Comparison of ENCODE assay signal across 12 cellular contexts in genomic region chr3:101262393-101263240, GRCh38. TPM values are rescaled to one million over a fixed set of nuclear protein-coding genes. Genes with fewer than 3 reads are reported as not detected.
A peak's percentile ranks its signal among the peaks of the same experiment; 100 is the strongest.
DNase-seq lines count a peak whose midpoint lies in the region; ATAC-seq and TF ChIP-seq lines count a peak whose summit lies in the region.
"Had no signal": no experiment of that assay in that cellular context is flagged by ENCODE, and none has a peak within 500 bp of the region (broad histone marks: within the 10 kb centered on the region; RNA-seq: fewer than 3 reads in every experiment).

No MANE protein-coding gene starts in this region.

- no peaks in the 10 kb centered on the region for H3K9me3 Mint-ChIP-seq in activated naive CD4-positive, alpha-beta T cell treated with anti-CD3 and anti-CD28 coated beads for 36 hours
- H3K9me3 Mint-ChIP-seq: T-helper 2 cell treated with Interferon-gamma antibody and Interleukin-4, amounts not matched to agents 5 μg/mL and 100 μg/mL, for 36 hours; type B pancreatic cell had no signal

- H3K4me3 ChIP-seq in thoracic aorta, result no peak overlapping the region

- ATAC-seq in HG02798 (IDR thresholded peaks at IDR 0.05; ENCODE audit: poor library complexity, unreplicated experiment) (peak; percentile 85), thoracic aorta (ENCODE audit: insufficient number of reproducible peaks, low FRiP score, low read depth) (no peak)

- peak overlapping the region; percentile 41 to 45 for H3K27ac ChIP-seq in thoracic aorta

- no peaks in the 10 kb centered on the region for H3K27me3 ChIP-seq in thoracic aorta (replicated peaks; ENCODE audit: insufficient read depth)

- intact Hi-C loops in activated naive CD4-positive, alpha-beta T cell treated with anti-CD3 and anti-CD28 coated beads for 36 hours (cut with micrococcal nuclease), result no loop called here

- CTCF ChIA-PET in activated naive CD4-positive, alpha-beta T cell treated with anti-CD3 and anti-CD28 coated beads for 36 hours (lab: Charles Lee), result no interaction called here

- H3K36me3 Mint-ChIP-seq in activated naive CD4-positive, alpha-beta T cell treated with anti-CD3 and anti-CD28 coated beads for 36 hours (ENCODE audit: low read depth), result no peaks in the 10 kb centered on the region
- H3K36me3 Mint-ChIP-seq: type B pancreatic cell had no signal

- DNase-seq in NCI-H748 (lab: John Stamatoyannopoulos, UW; ENCODE audit: unreplicated experiment) (peak; percentile 4), NCI-H748 treated with DMSO at 0.1 percent for 48 hours (lab: John Stamatoyannopoulos, UW) (no peak), NCI-H510A treated with DMSO at 0.1 percent for 48 hours (lab: John Stamatoyannopoulos, UW) (peak; percentile 45), thoracic aorta (ENCODE audit: low spot score) (no peak), HuH-7.5 (ENCODE audit: low spot score) (no peak), HuH-7 (ENCODE audit: low spot score) (no peak)
- DNase-seq in activated naive CD4-positive, alpha-beta T cell treated with anti-CD3 and anti-CD28 coated beads for 36 hours, result no peak
- DNase-seq: 8988T, mesendoderm had no signal

- no peak overlapping the region for H3K4me3 Mint-ChIP-seq in activated naive CD4-positive, alpha-beta T cell treated with anti-CD3 and anti-CD28 coated beads for 36 hours
- H3K4me3 Mint-ChIP-seq: T-helper 2 cell treated with Interferon-gamma antibody and Interleukin-4, amounts not matched to agents 5 μg/mL and 100 μg/mL, for 36 hours; type B pancreatic cell had no signal

- H3K27me3 Mint-ChIP-seq in activated naive CD4-positive, alpha-beta T cell treated with anti-CD3 and anti-CD28 coated beads for 36 hours (ENCODE audit: low read depth), result no peaks in the 10 kb centered on the region
- H3K27me3 Mint-ChIP-seq: type B pancreatic cell had no signal

- no peak overlapping the region for H3K27ac Mint-ChIP-seq in activated naive CD4-positive, alpha-beta T cell treated with anti-CD3 and anti-CD28 coated beads for 36 hours
- H3K27ac Mint-ChIP-seq: T-helper 2 cell treated with Interferon-gamma antibody and Interleukin-4, amounts not matched to agents 5 μg/mL and 100 μg/mL, for 36 hours; type B pancreatic cell had no signal

- H3K4me1 Mint-ChIP-seq in activated naive CD4-positive, alpha-beta T cell treated with anti-CD3 and anti-CD28 coated beads for 36 hours (ENCODE audit: low read depth), result no peaks in the 10 kb centered on the region

- TF ChIP-seq CTCF in thoracic aorta (IDR thresholded peaks at IDR 0.05), result no peak

- peaks cover 25 to 76% of the 10 kb centered on the region in 2 donors for H3K4me1 ChIP-seq in thoracic aorta (ENCODE audit: control insufficient read depth in 1 of 2, low read depth in 2 of 2)

- H3K36me3 ChIP-seq in thoracic aorta, result no peaks in the 10 kb centered on the region

- no peaks in the 10 kb centered on the region for H3K9me3 ChIP-seq in thoracic aorta

RNA-seq across cellular contexts. Expression of gene IMPG2, which starts 57.8 kb away (rescaled TPM):
- under 1 TPM; 0.21 to 0.81 TPM for total RNA-seq in thoracic aorta
- under 1 TPM; 0.05 to 0.07 TPM for total RNA-seq in activated naive CD4-positive, alpha-beta T cell treated with anti-CD3 and anti-CD28 coated beads for 36 hours

Comparison
In these comparisons a context has a peak if more than half of its experiments do, and no peak if none do; other contexts are left out.
1. DNase-seq: peak in NCI-H748 (single experiment) and NCI-H510A treated with DMSO at 0.1 percent for 48 hours (single experiment); none in NCI-H748 treated with DMSO at 0.1 percent for 48 hours (single experiment), thoracic aorta (single experiment), activated naive CD4-positive, alpha-beta T cell treated with anti-CD3 and anti-CD28 coated beads for 36 hours (single experiment), HuH-7.5 (single experiment) and HuH-7 (single experiment).